ENCODE assay signal across 35 cellular contexts in the genomic region with DNA sequence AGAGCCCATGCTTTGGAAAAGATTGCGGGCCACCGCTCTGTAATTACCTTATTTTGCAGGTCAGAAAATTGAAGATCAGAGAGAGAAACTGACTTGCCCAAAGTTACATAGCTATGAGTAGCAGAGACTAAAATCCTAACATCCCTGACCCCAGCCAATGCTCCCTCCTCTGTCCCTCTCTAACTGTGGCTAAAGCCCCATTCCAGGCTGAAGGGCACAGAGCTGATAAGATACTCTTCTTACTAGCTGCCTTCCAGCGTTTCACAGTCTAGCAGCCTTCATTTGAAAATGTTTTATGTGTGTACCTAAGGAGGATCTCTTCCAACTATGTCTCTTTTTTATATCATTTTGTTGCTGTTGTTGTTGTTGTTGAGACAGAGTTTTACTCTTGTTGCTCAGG.
"Had no signal": no experiment of that assay in that cellular context is flagged by ENCODE, and none has a peak within 500 bp of the region (broad histone marks: within the 10 kb centered on the region; RNA-seq: fewer than 3 reads in every experiment).

No MANE protein-coding gene starts in this region.

- H3K9me3 ChIP-seq: adrenal gland, body of pancreas, breast epithelium had no signal

- H3K4me3 ChIP-seq: adrenal gland, body of pancreas, breast epithelium had no signal

- H3K27me3 ChIP-seq: adrenal gland, body of pancreas, brain microvascular endothelial cell, breast epithelium had no signal

- H3K36me3 ChIP-seq: adrenal gland, brain microvascular endothelial cell, breast epithelium had no signal

- H3K4me1 ChIP-seq: adrenal gland, body of pancreas, breast epithelium had no signal

- DNase-seq: activated B cell treated with CpG ODN at 0.5 μM for 24 hours; activated CD4-positive, alpha-beta memory T cell treated with anti-CD3 and anti-CD28 coated beads for 36 hours; activated CD4-positive, alpha-beta T cell treated with anti-CD3 and anti-CD28 coated beads for 4 hours; activated CD4-positive, alpha-beta T cell treated with anti-CD3 and anti-CD28 coated beads, Interleukin-2, amount 10 ng/mL, durations not matched to agents 24 days and 14 days; activated CD4-positive, alpha-beta T cell treated with anti-CD3 and anti-CD28 coated beads, Interleukin-2, amount 50 U/mL, for 1 hour; activated CD4-positive, alpha-beta T cell treated with anti-CD3 and anti-CD28 coated beads, Interleukin-2, amount 50 U/mL, for 4 hours; activated CD4-positive, CD25-positive, alpha-beta regulatory T cell treated with anti-CD3 and anti-CD28 coated beads, Interleukin-2, amount 50 U/mL, for 72 hours; activated CD8-positive, alpha-beta memory T cell treated with anti-CD3 and anti-CD28 coated beads, Interleukin-2, amount 50 U/mL, for 4 hours; activated CD8-positive, alpha-beta T cell treated with anti-CD3 and anti-CD28 coated beads for 36 hours; activated effector memory CD4-positive, alpha-beta T cell treated with anti-CD3 and anti-CD28 coated beads, Interleukin-2, amount 50 U/mL, for 16 hours; activated gamma-delta T cell treated with Interleukin-2 at 50 U/mL for 16 hours; activated naive CD4-positive, alpha-beta T cell; activated naive CD4-positive, alpha-beta T cell treated with anti-CD3 and anti-CD28 coated beads for 36 hours; activated naive CD4-positive, alpha-beta T cell treated with anti-CD3 and anti-CD28 coated beads, Interleukin-2, amount 50 U/mL, for 16 hours; activated naive CD8-positive, alpha-beta T cell treated with anti-CD3 and anti-CD28 coated beads for 36 hours; activated T-cell treated with anti-CD3 and anti-CD28 coated beads for 4 hours; activated T-cell treated with anti-CD3 and anti-CD28 coated beads, Interleukin-2, amount 50 U/mL, for 1 hour; activated T-cell treated with anti-CD3 and anti-CD28 coated beads, Interleukin-2, amount 50 U/mL, for 4 hours; activated T-cell treated with anti-CD3 and anti-CD28 coated beads, Interleukin-2, amount 50 U/mL, for 72 hours; adrenal gland; amniotic stem cell; aorta; body of pancreas; brain microvascular endothelial cell; caudate nucleus; cerebellar nuclear complex; T-helper 1 cell; T-helper 2 cell; T-helper 9 cell had no signal

- FAIRE-seq: astrocyte, TTC549 had no signal

- ATAC-seq: activated CD8-positive, alpha-beta T cell treated with anti-CD3 and anti-CD28 coated beads for 36 hours; activated naive CD4-positive, alpha-beta T cell treated with anti-CD3 and anti-CD28 coated beads, Interleukin-2, amount 50 U/mL, for 72 hours; activated T-cell treated with anti-CD3 and anti-CD28 coated beads, Interleukin-2, amount 50 U/mL, for 4 hours; activated T-cell treated with anti-CD3 and anti-CD28 coated beads, Interleukin-2, amount 50 U/mL, for 72 hours; activated T-helper 17 cell treated with anti-CD3 and anti-CD28 coated beads, Interleukin-2, amount 50 U/mL, for 72 hours; body of pancreas had no signal

- H3K27ac ChIP-seq: adrenal gland, body of pancreas, brain microvascular endothelial cell, breast epithelium, VCaP had no signal
